In the genomic region with DNA sequence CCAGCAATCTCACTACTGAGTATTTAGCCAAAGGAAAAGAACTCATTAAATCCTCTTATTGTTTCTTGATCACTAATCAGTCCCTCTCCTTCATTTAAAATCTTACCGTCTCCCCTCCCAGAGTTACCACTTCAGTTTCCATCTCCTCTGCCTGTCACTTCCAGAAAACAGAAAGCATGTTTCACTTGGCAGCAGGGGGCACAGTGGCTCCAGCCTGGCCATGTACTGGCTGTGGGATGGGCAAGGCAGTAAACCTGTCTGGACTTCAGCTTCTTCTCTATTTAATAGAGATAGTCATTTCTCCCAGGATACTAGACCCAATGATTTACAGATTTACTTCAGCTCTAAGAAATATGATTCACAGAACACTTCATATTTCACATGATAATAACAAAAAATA, we compare ENCODE assay signal across 9 cellular contexts.
A peak's percentile ranks its signal among the peaks of the same experiment; 100 is the strongest.
DNase-seq lines count a peak whose midpoint lies in the region; ATAC-seq and TF ChIP-seq lines count a peak whose summit lies in the region.
"Had no signal": no experiment of that assay in that cellular context is flagged by ENCODE, and none has a peak within 500 bp of the region (broad histone marks: within the 10 kb centered on the region; RNA-seq: fewer than 3 reads in every experiment).

No MANE protein-coding gene starts in this region.

- H3K27ac ChIP-seq in CD8-positive, alpha-beta T cell (ENCODE audit: low read depth, low read length) = no peak overlapping the region
- no peak overlapping the region for H3K27ac ChIP-seq in endodermal cell (ENCODE audit: low read depth, low read length)
- H3K27ac ChIP-seq: SK-N-MC had no signal

- H3K4me3 Mint-ChIP-seq in CD8-positive, alpha-beta T cell = no peak overlapping the region
- H3K4me3 Mint-ChIP-seq in endodermal cell (no peak overlapping the region), nephron (no peak overlapping the region)

- peak in 1 of 7 experiments; percentile 15 for DNase-seq in CD8-positive, alpha-beta T cell
- DNase-seq in SK-MEL-5 (ENCODE audit: low read depth, low spot score) = peak; percentile 75
- peak; percentile 67 for DNase-seq in endodermal cell
- DNase-seq in SKM-1 treated with dmso at 0.1 percent for 144 hours (lab: John Stamatoyannopoulos, UW; ENCODE audit: unreplicated experiment) = no peak
- DNase-seq in NCI-H226 = no peak

- H3K36me3 ChIP-seq in CD8-positive, alpha-beta T cell (ENCODE audit: insufficient read depth, low read length) = no peaks in the 10 kb centered on the region
- no peaks in the 10 kb centered on the region for H3K36me3 ChIP-seq in endodermal cell (ENCODE audit: control insufficient read depth, insufficient read depth, low read length)

- no peaks in the 10 kb centered on the region for H3K27me3 Mint-ChIP-seq in CD8-positive, alpha-beta T cell (ENCODE audit: low read depth)
- H3K27me3 Mint-ChIP-seq in endodermal cell (ENCODE audit: insufficient read depth) (no peaks in the 10 kb centered on the region), nephron (ENCODE audit: low read depth) (no peaks in the 10 kb centered on the region)

- H3K9ac ChIP-seq in endodermal cell (ENCODE audit: extremely low read depth, low read length, poor library complexity, severe bottlenecking) = no peak overlapping the region

- H3K4me1 ChIP-seq in CD8-positive, alpha-beta T cell (ENCODE audit: insufficient read depth, low read length) = peaks cover 25% of the 10 kb centered on the region
- no peaks in the 10 kb centered on the region for H3K4me1 ChIP-seq in endodermal cell (ENCODE audit: control insufficient read depth, insufficient read depth, low read length)

- no peak overlapping the region for H3K4me3 ChIP-seq in CD8-positive, alpha-beta T cell (ENCODE audit: low read depth, low read length)
- H3K4me3 ChIP-seq in endodermal cell (ENCODE audit: low read length) = no peak overlapping the region
- H3K4me3 ChIP-seq: SK-N-MC had no signal

- peaks cover 43% of the 10 kb centered on the region for H3K36me3 Mint-ChIP-seq in CD8-positive, alpha-beta T cell
- H3K36me3 Mint-ChIP-seq in endodermal cell (ENCODE audit: low read depth) = no peaks in the 10 kb centered on the region
- no peaks in the 10 kb centered on the region for H3K36me3 Mint-ChIP-seq in nephron (ENCODE audit: low read depth)

- intact Hi-C loops in CD8-positive, alpha-beta T cell (cut with DNase I, micrococcal nuclease) = loop anchor here (1.0 to 5.0 kb wide), 3 partner anchors 214 to 341 kb away; no protein-coding TSS in a partner anchor

- no peak for ATAC-seq in CD8-positive, alpha-beta T cell
- ATAC-seq in GM21447 (IDR thresholded peaks at IDR 0.05; ENCODE audit: unreplicated experiment) = peak; percentile 33
- no peak for ATAC-seq in HG03439 (IDR thresholded peaks at IDR 0.05; ENCODE audit: unreplicated experiment)

- TF ChIP-seq CTCF in CD8-positive, alpha-beta T cell (IDR thresholded peaks at IDR 0.05) = no peak
- TF ChIP-seq CTCF in endodermal cell (conservative IDR thresholded peaks at IDR 0.05) = peak; percentile 53
- peak in 2 of 3 experiments; percentile 13 to 17 for TF ChIP-seq CTCF in nephron (IDR thresholded peaks at IDR 0.05; ENCODE audit: unreplicated experiment in 3 of 3)

- peak overlapping the region; percentile 90 for H3K27ac Mint-ChIP-seq in CD8-positive, alpha-beta T cell
- H3K27ac Mint-ChIP-seq in endodermal cell (no peak overlapping the region), nephron (no peak overlapping the region)

- in situ Hi-C loops in SK-MEL-5 (cut with HindIII; ENCODE audit: low pct_unique_long_range_greater_than_20kb, low sequenced_read_pairs) = no loop called here

- no peaks in the 10 kb centered on the region for H3K9me3 ChIP-seq in CD8-positive, alpha-beta T cell (ENCODE audit: low read length)
- H3K9me3 ChIP-seq in endodermal cell (ENCODE audit: control insufficient read depth, low read length) = no peaks in the 10 kb centered on the region

- 50% methylated on average over 1 of the region's 1 CpG; no CpG with 5 or more reads in 1 of the 2 experiments for WGBS in endodermal cell (ENCODE audit: insufficient coverage in 1 of 2, insufficient read length in 1 of 2), 2 experiments

- H3K27me3 ChIP-seq in CD8-positive, alpha-beta T cell (ENCODE audit: insufficient read depth, low read length) = no peaks in the 10 kb centered on the region
- no peaks in the 10 kb centered on the region for H3K27me3 ChIP-seq in endodermal cell (ENCODE audit: control insufficient read depth, insufficient read depth, low read length, poor library complexity, severe bottlenecking)

- POLR2A ChIA-PET in CD8-positive, alpha-beta T cell (lab: Charles Lee) = no interaction called here

- peaks cover 40% of the 10 kb centered on the region for H3K4me1 Mint-ChIP-seq in CD8-positive, alpha-beta T cell (ENCODE audit: low read depth)
- peaks cover 5% of the 10 kb centered on the region for H3K4me1 Mint-ChIP-seq in endodermal cell
- no peaks in the 10 kb centered on the region for H3K4me1 Mint-ChIP-seq in nephron

- CTCF ChIA-PET in CD8-positive, alpha-beta T cell (lab: Charles Lee) = no interaction called here

- no peaks in the 10 kb centered on the region for H3K9me3 Mint-ChIP-seq in CD8-positive, alpha-beta T cell
- H3K9me3 Mint-ChIP-seq in endodermal cell (peaks cover 23% of the 10 kb centered on the region), nephron (no peaks in the 10 kb centered on the region)

Comparison
In these comparisons a context has a peak if more than half of its experiments do, and no peak if none do; other contexts are left out.
1. DNase-seq: peak in SK-MEL-5 (single experiment) and endodermal cell (single experiment); none in SKM-1 treated with dmso at 0.1 percent for 144 hours (single experiment) and NCI-H226 (single experiment).